Comparison of ENCODE assay signal across 20 cellular contexts in the genomic region with DNA sequence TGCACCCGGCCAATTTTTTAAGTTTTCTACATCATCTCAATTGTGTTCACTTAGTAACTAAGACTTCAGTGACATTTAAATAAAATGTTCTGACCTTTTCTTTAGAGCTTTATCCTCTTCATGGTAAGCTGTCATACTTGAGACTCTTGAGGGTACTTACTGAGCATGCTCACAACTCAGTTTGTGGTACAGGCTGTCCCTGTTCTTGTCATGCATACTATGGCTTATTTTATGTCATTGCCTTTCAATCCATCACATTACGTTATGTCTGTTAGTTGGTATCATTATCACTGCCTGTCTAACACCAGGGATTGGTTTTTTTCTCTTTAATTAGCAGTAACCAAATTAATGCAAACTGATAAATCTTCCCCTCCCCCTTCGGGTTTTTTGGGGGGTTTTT. TPM values are rescaled to one million over a fixed set of nuclear protein-coding genes. Genes with fewer than 3 reads are reported as not detected.
"Had no signal": no experiment of that assay in that cellular context is flagged by ENCODE, and none has a peak within 500 bp of the region (broad histone marks: within the 10 kb centered on the region; RNA-seq: fewer than 3 reads in every experiment).

No MANE protein-coding gene starts in this region.

- H3K4me3 ChIP-seq: esophagus muscularis mucosa, gastrocnemius medialis, mucosa of descending colon, neural progenitor cell, ovary, right atrium auricular region, sigmoid colon, skin epidermis, thyroid gland had no signal

- DNase-seq: effector memory CD8-positive, alpha-beta T cell; gastrocnemius medialis; glutamatergic neuron; islet precursor cell; mucosa of descending colon; naive thymus-derived CD8-positive, alpha-beta T cell; nucleus accumbens; ovary; sigmoid colon; stimulated activated CD4-positive, alpha-beta T cell treated with anti-CD3 and anti-CD28 coated beads, Interleukin-12 subunit alpha, Interleukin-12 subunit beta, amount 100 ng/mL, for 4 hours; thyroid gland had no signal

- H3K4me3 Mint-ChIP-seq: dendritic cell treated with granulocyte-macrophage colony-stimulating factor and Interleukin-4, amounts not matched to agents 40 ng/mL and 50 ng/mL, for 4 days; effector memory CD8-positive, alpha-beta T cell; naive thymus-derived CD8-positive, alpha-beta T cell; neural progenitor cell; type B pancreatic cell had no signal

- H3K27ac ChIP-seq: epithelial cell of prostate, esophagus muscularis mucosa, gastrocnemius medialis, neural progenitor cell, ovary, right atrium auricular region, sigmoid colon, skin epidermis, thyroid gland had no signal

- H3K9me3 ChIP-seq: esophagus muscularis mucosa, gastrocnemius medialis, mucosa of descending colon, ovary, right atrium auricular region, sigmoid colon, thyroid gland had no signal

- H3K27ac Mint-ChIP-seq: dendritic cell treated with granulocyte-macrophage colony-stimulating factor and Interleukin-4, amounts not matched to agents 40 ng/mL and 50 ng/mL, for 4 days; effector memory CD8-positive, alpha-beta T cell; naive thymus-derived CD8-positive, alpha-beta T cell; neural progenitor cell; type B pancreatic cell had no signal

- H3K27me3 ChIP-seq: esophagus muscularis mucosa, gastrocnemius medialis, neural progenitor cell, ovary, right atrium auricular region, sigmoid colon, thyroid gland had no signal

- H3K36me3 ChIP-seq: neural progenitor cell, ovary had no signal

- H3K4me1 Mint-ChIP-seq: naive thymus-derived CD8-positive, alpha-beta T cell had no signal

- H3K9me3 Mint-ChIP-seq: dendritic cell treated with granulocyte-macrophage colony-stimulating factor and Interleukin-4, amounts not matched to agents 40 ng/mL and 50 ng/mL, for 4 days; effector memory CD8-positive, alpha-beta T cell; naive thymus-derived CD8-positive, alpha-beta T cell; neural progenitor cell; type B pancreatic cell had no signal

- H3K27me3 Mint-ChIP-seq: dendritic cell treated with granulocyte-macrophage colony-stimulating factor and Interleukin-4, amounts not matched to agents 40 ng/mL and 50 ng/mL, for 4 days; effector memory CD8-positive, alpha-beta T cell; naive thymus-derived CD8-positive, alpha-beta T cell; type B pancreatic cell had no signal

- ATAC-seq: effector memory CD8-positive, alpha-beta T cell; gastrocnemius medialis; left lobe of liver; mucosa of descending colon; naive thymus-derived CD8-positive, alpha-beta T cell had no signal

- H3K4me1 ChIP-seq: esophagus muscularis mucosa, gastrocnemius medialis, right atrium auricular region, sigmoid colon had no signal

RNA-seq across cellular contexts. Expression of a gene that starts 41.9 kb away (rescaled TPM):
- total RNA-seq: fibroblast of villous mesenchyme; gastrocnemius medialis; naive thymus-derived CD8-positive, alpha-beta T cell had no signal
- polyA plus RNA-seq: naive thymus-derived CD8-positive, alpha-beta T cell had no signal
